In genomic region chr4:100189820-100190642, GRCh38 we compare ENCODE assay signal across 1 cellular context.
TF ChIP-seq lines count a peak whose summit lies in the region.

TSS of gene DDIT4L (minus strand) at chr4:100190468. CDS start at chr4:100189983, 485 bp downstream.

TF ChIP-seq in HepG2, 621 proteins besides CTCF, POLR2A, EP300 and RAD21 (continued from another document):
- no peak for TF ChIP-seq PAXIP1 (CRISPR knock-in tag; conservative IDR thresholded peaks at IDR 0.05)
- TF ChIP-seq ZNF678 (CRISPR knock-in tag; IDR thresholded peaks at IDR 0.05): no peak
- TF ChIP-seq ZBTB43 (CRISPR knock-in tag; conservative IDR thresholded peaks at IDR 0.05): no peak
- no peak for TF ChIP-seq ZNF230 (CRISPR knock-in tag; IDR thresholded peaks at IDR 0.05)
- no peak for TF ChIP-seq HOXA5 (CRISPR knock-in tag; IDR thresholded peaks at IDR 0.05)
- TF ChIP-seq PRPF4 (IDR thresholded peaks at IDR 0.05; ENCODE audit: low read depth, low read length, poor library complexity, severe bottlenecking): no peak
- TF ChIP-seq NFE2L1 (CRISPR knock-in tag; IDR thresholded peaks at IDR 0.05; ENCODE audit: borderline replicate concordance): no peak
- TF ChIP-seq SOX6 (IDR thresholded peaks at IDR 0.05): no peak
- TF ChIP-seq SOX6 (CRISPR knock-in tag; IDR thresholded peaks at IDR 0.05): no peak
